Comparison of ENCODE assay signal across 8 cellular contexts in genomic region chr6:29965873-29966601, GRCh38. TPM values are rescaled to one million over a fixed set of nuclear protein-coding genes. Genes with fewer than 3 reads are reported as not detected.
DNase-seq lines count a peak whose midpoint lies in the region; ATAC-seq and TF ChIP-seq lines count a peak whose summit lies in the region.

No MANE protein-coding gene starts in this region.

- H3K9me3 Mint-ChIP-seq in CD8-positive, alpha-beta T cell = no peaks in the 10 kb centered on the region
- no peaks in the 10 kb centered on the region for H3K9me3 Mint-ChIP-seq in activated CD4-positive, alpha-beta T cell treated with anti-CD3 and anti-CD28 coated beads, Interleukin-2, amount 10 ng/mL, durations not matched to agents 24 days and 14 days

- peaks cover 30% of the 10 kb centered on the region for H3K4me1 ChIP-seq in CD8-positive, alpha-beta T cell (ENCODE audit: insufficient read depth, low read length)
- H3K4me1 ChIP-seq in mucosa of descending colon (ENCODE audit: low read depth) (peaks cover 43% of the 10 kb centered on the region), thyroid gland (peaks cover 36 to 41% of the 10 kb centered on the region in 2 donors)

- intact Hi-C loops in CD8-positive, alpha-beta T cell (cut with DNase I, micrococcal nuclease) = loop anchor here in 1 of 2 experiments (1.0 to 10.0 kb wide), 3 partner anchors 17 to 49 kb away; no protein-coding TSS in a partner anchor
- intact Hi-C loops in activated CD4-positive, alpha-beta T cell treated with anti-CD3 and anti-CD28 coated beads, Interleukin-2, amount 10 ng/mL, durations not matched to agents 24 days and 14 days (cut with micrococcal nuclease) = loop anchor here (1.0 to 10.0 kb wide), 8 partner anchors 8 to 231 kb away; partner anchors contain the start of genes HLA-A and POLR1H
- intact Hi-C loops in mucosa of descending colon (cut with DNase I, micrococcal nuclease) = no loop called here
- intact Hi-C loops in thyroid gland (cut with DNase I) = no loop called here

- no peaks in the 10 kb centered on the region for H3K27me3 ChIP-seq in CD8-positive, alpha-beta T cell (ENCODE audit: insufficient read depth, low read length)
- no peaks in the 10 kb centered on the region for H3K27me3 ChIP-seq in thyroid gland

- CTCF ChIA-PET in CD8-positive, alpha-beta T cell (lab: Charles Lee) = interaction anchor here (1.7 to 2.8 kb wide), 2 partner anchors 10 to 118 kb away, joined by 4 to 10 read pairs; no protein-coding TSS in a partner anchor

- no peak overlapping the region for H3K27ac Mint-ChIP-seq in CD8-positive, alpha-beta T cell
- peak overlapping the region; percentile 97 for H3K27ac Mint-ChIP-seq in activated CD4-positive, alpha-beta T cell treated with anti-CD3 and anti-CD28 coated beads, Interleukin-2, amount 10 ng/mL, durations not matched to agents 24 days and 14 days

- POLR2A ChIA-PET in CD8-positive, alpha-beta T cell (lab: Charles Lee) = interaction anchor here (1.9 kb wide), 1 partner anchor 18 kb away, joined by 12 read pairs; no protein-coding TSS in a partner anchor

- no peak for TF ChIP-seq CTCF in CD8-positive, alpha-beta T cell (IDR thresholded peaks at IDR 0.05)
- TF ChIP-seq CTCF in mucosa of descending colon (IDR thresholded peaks at IDR 0.05) (no peak), thyroid gland (IDR thresholded peaks at IDR 0.05) (no peak)

- 3% methylated on average over 8 of the region's 8 CpGs for WGBS in thyroid gland, 2 donors

- H3K36me3 ChIP-seq in CD8-positive, alpha-beta T cell (ENCODE audit: insufficient read depth, low read length) = no peaks in the 10 kb centered on the region
- no peaks in the 10 kb centered on the region for H3K36me3 ChIP-seq in mucosa of descending colon (ENCODE audit: low read depth)
- no peaks in the 10 kb centered on the region for H3K36me3 ChIP-seq in thyroid gland

- ATAC-seq in CD8-positive, alpha-beta T cell = no peak
- ATAC-seq in mucosa of descending colon = peak; percentile 76
- ATAC-seq in HG03135 (IDR thresholded peaks at IDR 0.05; ENCODE audit: unreplicated experiment) = no peak

- H3K9me3 ChIP-seq in CD8-positive, alpha-beta T cell (ENCODE audit: low read length) = no peaks in the 10 kb centered on the region
- no peaks in the 10 kb centered on the region for H3K9me3 ChIP-seq in mucosa of descending colon
- H3K9me3 ChIP-seq in thyroid gland = no peaks in the 10 kb centered on the region

- H3K4me1 Mint-ChIP-seq in CD8-positive, alpha-beta T cell (ENCODE audit: low read depth) = peaks cover 25% of the 10 kb centered on the region
- peaks cover 42% of the 10 kb centered on the region for H3K4me1 Mint-ChIP-seq in activated CD4-positive, alpha-beta T cell treated with anti-CD3 and anti-CD28 coated beads, Interleukin-2, amount 10 ng/mL, durations not matched to agents 24 days and 14 days

- no peak overlapping the region for H3K27ac ChIP-seq in CD8-positive, alpha-beta T cell (ENCODE audit: low read depth, low read length)
- peak overlapping the region; percentile 87 to 95 (median 92) for H3K27ac ChIP-seq in thyroid gland

- H3K27me3 Mint-ChIP-seq in CD8-positive, alpha-beta T cell (ENCODE audit: low read depth) = no peaks in the 10 kb centered on the region
- H3K27me3 Mint-ChIP-seq in activated CD4-positive, alpha-beta T cell treated with anti-CD3 and anti-CD28 coated beads, Interleukin-2, amount 10 ng/mL, durations not matched to agents 24 days and 14 days = peaks cover 3% of the 10 kb centered on the region

- H3K4me3 Mint-ChIP-seq in CD8-positive, alpha-beta T cell = no peak overlapping the region
- H3K4me3 Mint-ChIP-seq in activated CD4-positive, alpha-beta T cell treated with anti-CD3 and anti-CD28 coated beads, Interleukin-2, amount 10 ng/mL, durations not matched to agents 24 days and 14 days = peak overlapping the region; percentile 94

- H3K4me3 ChIP-seq in CD8-positive, alpha-beta T cell (ENCODE audit: low read depth, low read length) = peak overlapping the region; percentile 22
- H3K4me3 ChIP-seq in mucosa of descending colon (no peak overlapping the region), thyroid gland (replicated peaks in 1 of 3) (peak overlapping the region in 1 of 3 donors; percentile 13)

- peak in 5 of 7 experiments; percentile 32 to 71 (median 46) for DNase-seq in CD8-positive, alpha-beta T cell
- DNase-seq in H4 (ENCODE audit: low spot score) (peak; percentile 90), NCI-H446 (lab: John Stamatoyannopoulos, UW) (peak; percentile 66 to 86), erythroblast (lab: John Stamatoyannopoulos, UW) (peak; percentile 83 to 85), mucosa of descending colon (peak; percentile 90 to 91 (median 90)), thyroid gland (peak; percentile 95 to 96)
- peak; percentile 89 for DNase-seq in activated CD4-positive, alpha-beta T cell treated with anti-CD3 and anti-CD28 coated beads, Interleukin-2, amount 10 ng/mL, durations not matched to agents 24 days and 14 days

- peaks cover 3% of the 10 kb centered on the region for H3K36me3 Mint-ChIP-seq in CD8-positive, alpha-beta T cell
- H3K36me3 Mint-ChIP-seq in activated CD4-positive, alpha-beta T cell treated with anti-CD3 and anti-CD28 coated beads, Interleukin-2, amount 10 ng/mL, durations not matched to agents 24 days and 14 days (ENCODE audit: low read depth) = peaks cover 2% of the 10 kb centered on the region

- TF ChIP-seq POLR2A in erythroblast (IDR thresholded peaks at IDR 0.05; ENCODE audit: low read length) (peak; percentile 88), thyroid gland (IDR thresholded peaks at IDR 0.05) (peak in 1 of 2 donors; percentile 50)

RNA-seq across cellular contexts. Expression of gene HLA-A, which starts 23.7 kb away (rescaled TPM):
- total RNA-seq in CD8-positive, alpha-beta T cell = 1,000 to 10,000 TPM; 2,151 to 2,183 TPM
- total RNA-seq in H4 (2014; rRNA removed; shearing (Covaris generic)) = 610 and 721 TPM in 2 replicates
- total RNA-seq in activated CD4-positive, alpha-beta T cell treated with anti-CD3 and anti-CD28 coated beads, Interleukin-2, amount 10 ng/mL, durations not matched to agents 24 days and 14 days = 1,449 and 1,452 TPM in 2 replicates
- 1,000 to 10,000 TPM in 2 of 3 donors, 100 to 1,000 TPM in 1; 833 to 1,988 (median 1,901) TPM for total RNA-seq in mucosa of descending colon
- total RNA-seq in thyroid gland = 100 to 1,000 TPM; 398 to 842 (median 578) TPM
